ENCODE assay signal across 23 cellular contexts in genomic region chr7:31137234-31137633, GRCh38.
DNase-seq lines count a peak whose midpoint lies in the region; ATAC-seq, FAIRE-seq and TF ChIP-seq lines count a peak whose summit lies in the region.
"Had no signal": no experiment of that assay in that cellular context is flagged by ENCODE, and none has a peak within 500 bp of the region (broad histone marks: within the 10 kb centered on the region; RNA-seq: fewer than 3 reads in every experiment).

No MANE protein-coding gene starts in this region.

- H3K4me3 ChIP-seq in SK-N-MC (no peak overlapping the region), adrenal gland (no peak overlapping the region)
- H3K4me3 ChIP-seq: GM23338 had no signal

- no peaks in the 10 kb centered on the region for H3K9me3 Mint-ChIP-seq in activated CD4-positive, alpha-beta T cell treated with anti-CD3 and anti-CD28 coated beads, Interleukin-2, amount 10 ng/mL, durations not matched to agents 24 days and 14 days
- H3K9me3 Mint-ChIP-seq in activated T-cell treated with anti-CD3 and anti-CD28 coated beads, Interleukin-2, amount 50 U/mL, for 72 hours: no peaks in the 10 kb centered on the region
- H3K9me3 Mint-ChIP-seq: CD4-positive, alpha-beta memory T cell; GM23338; H9 had no signal

- TF ChIP-seq POLR2A in adrenal gland (IDR thresholded peaks at IDR 0.05): no peak

- H3K4me1 Mint-ChIP-seq in activated CD4-positive, alpha-beta T cell treated with anti-CD3 and anti-CD28 coated beads, Interleukin-2, amount 10 ng/mL, durations not matched to agents 24 days and 14 days: no peaks in the 10 kb centered on the region
- no peaks in the 10 kb centered on the region for H3K4me1 Mint-ChIP-seq in activated T-cell treated with anti-CD3 and anti-CD28 coated beads, Interleukin-2, amount 50 U/mL, for 72 hours (ENCODE audit: low read depth)
- H3K4me1 Mint-ChIP-seq: GM23338 had no signal

- H3K27ac ChIP-seq in SK-N-MC (0 out of 2 replicates have a peak overlapping the region, but pooled peaks have one; percentile 61), adrenal gland (no peak overlapping the region)
- H3K27ac ChIP-seq: 22Rv1 had no signal

- 82 to 87% (median 82%) methylated on average over 7 of the region's 7 CpGs for WGBS in adrenal gland, 4 donors

- no peak overlapping the region for H3K27ac Mint-ChIP-seq in activated CD4-positive, alpha-beta T cell treated with anti-CD3 and anti-CD28 coated beads, Interleukin-2, amount 10 ng/mL, durations not matched to agents 24 days and 14 days
- H3K27ac Mint-ChIP-seq in activated T-cell treated with anti-CD3 and anti-CD28 coated beads, Interleukin-2, amount 50 U/mL, for 72 hours: no peak overlapping the region
- H3K27ac Mint-ChIP-seq: GM23338, H9 had no signal

- H3K4me1 ChIP-seq in adrenal gland (replicated peaks in 1 of 2): no peaks in the 10 kb centered on the region

- intact Hi-C loops in activated CD4-positive, alpha-beta T cell treated with anti-CD3 and anti-CD28 coated beads, Interleukin-2, amount 10 ng/mL, durations not matched to agents 24 days and 14 days (cut with micrococcal nuclease): loop anchor here (10.0 kb wide), 1 partner anchor 598 kb away; no protein-coding TSS in a partner anchor
- intact Hi-C loops in adrenal gland (cut with DNase I): loop anchor here in 1 of 2 donors (10.0 kb wide), 2 partner anchors 498 to 598 kb away; no protein-coding TSS in a partner anchor

- 0 out of 2 replicates have a peak, but pooled peaks cover 9% of the 10 kb centered on the region for H3K36me3 ChIP-seq in SK-N-MC (ENCODE audit: insufficient read depth, low read length)
- no peaks in the 10 kb centered on the region for H3K36me3 ChIP-seq in adrenal gland (replicated peaks in 1 of 2)

- peak; percentile 76 for FAIRE-seq in urothelium cell line (lab: Jason Lieb, UNC)
- FAIRE-seq: GM12891, GM18507 had no signal

- no peak overlapping the region for H3K4me3 Mint-ChIP-seq in activated CD4-positive, alpha-beta T cell treated with anti-CD3 and anti-CD28 coated beads, Interleukin-2, amount 10 ng/mL, durations not matched to agents 24 days and 14 days
- H3K4me3 Mint-ChIP-seq in activated T-cell treated with anti-CD3 and anti-CD28 coated beads, Interleukin-2, amount 50 U/mL, for 72 hours: no peak overlapping the region
- H3K4me3 Mint-ChIP-seq: CD4-positive, alpha-beta memory T cell; GM23338; H9 had no signal

- peak; percentile 46 for DNase-seq in activated CD4-positive, alpha-beta T cell treated with anti-CD3 and anti-CD28 coated beads, Interleukin-2, amount 10 ng/mL, durations not matched to agents 24 days and 14 days
- DNase-seq in activated CD4-positive, alpha-beta T cell treated with anti-CD3 and anti-CD28 coated beads for 4 hours: no peak
- DNase-seq in HT1080 (ENCODE audit: low read depth) (peak; percentile 4), SK-N-MC (ENCODE audit: low read depth, low spot score) (no peak), urothelium cell line (ENCODE audit: low spot score) (no peak), NCI-H128 (lab: John Stamatoyannopoulos, UW; ENCODE audit: unreplicated experiment) (no peak), adrenal gland (no peak)
- no peak for DNase-seq in activated T-cell treated with anti-CD3 and anti-CD28 coated beads, Interleukin-2, amount 50 U/mL, for 72 hours
- DNase-seq: ACHN; AML-193; C1 segment of cervical spinal cord; Calu3; CD4-positive, alpha-beta memory T cell; COR-L47; DMS53; DMS79 treated with DMSO at 0.1 percent for 48 hours; GF-D8; H9 had no signal

- H3K27me3 Mint-ChIP-seq in activated CD4-positive, alpha-beta T cell treated with anti-CD3 and anti-CD28 coated beads, Interleukin-2, amount 10 ng/mL, durations not matched to agents 24 days and 14 days: peaks cover 6% of the 10 kb centered on the region
- H3K27me3 Mint-ChIP-seq in activated T-cell treated with anti-CD3 and anti-CD28 coated beads, Interleukin-2, amount 50 U/mL, for 72 hours (ENCODE audit: low read depth): peaks cover 6% of the 10 kb centered on the region

- TF ChIP-seq CTCF in adrenal gland (IDR thresholded peaks at IDR 0.05): no peak

- H3K9ac ChIP-seq in SK-N-MC (ENCODE audit: insufficient read length): no peak overlapping the region

- H3K27me3 ChIP-seq in adrenal gland: no peaks in the 10 kb centered on the region

- no peak for ATAC-seq in activated T-cell treated with anti-CD3 and anti-CD28 coated beads, Interleukin-2, amount 50 U/mL, for 72 hours (replicated peaks in 1 of 2)
- ATAC-seq: GM23338, HCT116 had no signal

- no peaks in the 10 kb centered on the region; the same call in 1 of the 2 replicates for H3K9me3 ChIP-seq in SK-N-MC (ENCODE audit: low read depth, low read length)
- H3K9me3 ChIP-seq in adrenal gland (replicated peaks in 1 of 3): no peaks in the 10 kb centered on the region

- no peaks in the 10 kb centered on the region for H3K36me3 Mint-ChIP-seq in activated CD4-positive, alpha-beta T cell treated with anti-CD3 and anti-CD28 coated beads, Interleukin-2, amount 10 ng/mL, durations not matched to agents 24 days and 14 days (ENCODE audit: low read depth)
- no peaks in the 10 kb centered on the region for H3K36me3 Mint-ChIP-seq in activated T-cell treated with anti-CD3 and anti-CD28 coated beads, Interleukin-2, amount 50 U/mL, for 72 hours (ENCODE audit: insufficient read depth in 2 of 2)
- H3K36me3 Mint-ChIP-seq: CD4-positive, alpha-beta memory T cell had no signal

Comparison
In these comparisons a context has a peak if more than half of its experiments do, and no peak if none do; other contexts are left out.
1. DNase-seq: peak in activated CD4-positive, alpha-beta T cell treated with anti-CD3 and anti-CD28 coated beads, Interleukin-2, amount 10 ng/mL, durations not matched to agents 24 days and 14 days (single experiment) and HT1080 (single experiment); none in activated CD4-positive, alpha-beta T cell treated with anti-CD3 and anti-CD28 coated beads for 4 hours (0 of 2), SK-N-MC (single experiment), urothelium cell line (single experiment), NCI-H128 (single experiment), adrenal gland (0 of 7) and activated T-cell treated with anti-CD3 and anti-CD28 coated beads, Interleukin-2, amount 50 U/mL, for 72 hours (0 of 2).